15 cellular contexts compared by ENCODE assay signal in the genomic region with DNA sequence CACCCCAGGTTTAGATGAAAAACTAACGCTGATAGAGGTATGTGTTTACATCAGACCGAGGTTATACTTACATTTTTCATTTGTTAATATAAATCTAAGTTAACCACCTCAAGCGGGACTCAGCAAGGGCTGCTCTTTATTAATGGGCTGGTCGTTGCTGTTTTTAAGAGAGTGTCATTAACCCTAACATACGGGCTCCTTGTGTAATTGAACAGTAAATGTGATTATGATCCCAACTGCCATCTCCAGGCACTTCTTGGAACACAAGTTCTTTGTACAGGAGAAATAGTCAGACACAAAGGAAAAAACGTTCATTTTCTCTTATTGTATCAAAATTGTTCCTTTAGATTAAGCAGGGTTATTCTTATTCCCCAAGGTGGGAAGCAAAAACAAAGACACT.
DNase-seq lines count a peak whose midpoint lies in the region; ATAC-seq and TF ChIP-seq lines count a peak whose summit lies in the region.
"Had no signal": no experiment of that assay in that cellular context is flagged by ENCODE, and none has a peak within 500 bp of the region (broad histone marks: within the 10 kb centered on the region; RNA-seq: fewer than 3 reads in every experiment).

No MANE protein-coding gene starts in this region.

- dilution Hi-C loops in IMR-90 (cut with HindIII; ENCODE audit: low sequenced_read_pairs, unreplicated experiment) = no loop called here

- peak overlapping the region; percentile 57 to 91 for H4K8ac ChIP-seq in IMR-90 (ENCODE audit: low read depth in 2 of 2, low read length in 2 of 2)

- H2BK120ac ChIP-seq in IMR-90 (ENCODE audit: low read depth, low read length) = peak overlapping the region; percentile 97

- H3K4me1 ChIP-seq in IMR-90 (ENCODE audit: control insufficient read depth, insufficient read depth, low read length) (peaks cover 37% of the 10 kb centered on the region), ectodermal cell (ENCODE audit: control insufficient read depth, insufficient read depth, low read length) (peaks cover 21% of the 10 kb centered on the region), rectal smooth muscle tissue (ENCODE audit: control insufficient read depth, insufficient read depth, low read length) (no peaks in the 10 kb centered on the region), adrenal gland (replicated peaks in 1 of 2) (peaks cover 11 to 13% of the 10 kb centered on the region in 2 donors)

- H3K56ac ChIP-seq in IMR-90 (ENCODE audit: extremely low read depth, insufficient read depth, low read length) = peak overlapping the region; percentile 68; the same call in 1 of the 2 replicates

- POLR2A ChIA-PET in IMR-90 (lab: Charles Lee; ENCODE audit: unreplicated experiment) = no interaction called here

- CTCF ChIA-PET in IMR-90 (lab: Yijun Ruan, JAX) = no interaction called here

- TF ChIP-seq RAD21 in IMR-90 (IDR thresholded peaks at IDR 0.05; ENCODE audit: low read length) = no peak

- ATAC-seq in IMR-90 (ENCODE audit: low read depth) = peak; percentile 3; the same call in 1 of the 2 replicates
- ATAC-seq: HCT116, PC-3 had no signal

- H3K18ac ChIP-seq in IMR-90 (ENCODE audit: low read depth, low read length) = peak overlapping the region; percentile 95

- intact Hi-C loops in IMR-90 (cut with micrococcal nuclease) (loop anchor here (5.0 kb wide), 3 partner anchors 45 to 95 kb away; partner anchors contain the start of gene RASL11B), adrenal gland (cut with DNase I) (no loop called here)

- no peaks in the 10 kb centered on the region for H4K20me1 ChIP-seq in IMR-90 (ENCODE audit: insufficient read depth, low read length)

- H2BK5ac ChIP-seq in IMR-90 (ENCODE audit: low read depth, low read length, poor library complexity, severe bottlenecking) = peak overlapping the region; percentile 90

- H2BK20ac ChIP-seq in IMR-90 (ENCODE audit: low read depth, low read length) = peak overlapping the region; percentile 95

- DNase-seq in IMR-90 (peak; percentile 24), NCI-H524 treated with DMSO at 0.1 percent for 48 hours (lab: John Stamatoyannopoulos, UW) (peak; percentile 12), adrenal gland (no peak)
- no peak for DNase-seq in stimulated activated CD4-positive, alpha-beta T cell treated with anti-CD3 and anti-CD28 coated beads, Interleukin-4, amount 100 ng/mL, for 24 hours
- DNase-seq in stimulated activated CD4-positive, alpha-beta T cell treated with anti-CD3 and anti-CD28 coated beads, Interleukin-2, amount 100 ng/mL, for 24 hours = no peak
- DNase-seq: activated B cell treated with CpG ODN at 0.5 μM for 24 hours, foreskin melanocyte, midbrain, PC-3, SW 1271 had no signal

- peak overlapping the region; percentile 87; the same call in 1 of the 2 replicates for H2AK5ac ChIP-seq in IMR-90 (ENCODE audit: low read depth, low read length)

- H3K27me3 ChIP-seq in IMR-90 (ENCODE audit: control insufficient read depth, insufficient read depth, low read length) = no peaks in the 10 kb centered on the region
- H3K27me3 ChIP-seq in ectodermal cell (ENCODE audit: control insufficient read depth, insufficient read depth, low read length, poor library complexity, severe bottlenecking) = no peaks in the 10 kb centered on the region
- no peaks in the 10 kb centered on the region for H3K27me3 ChIP-seq in rectal smooth muscle tissue (ENCODE audit: control insufficient read depth, insufficient read depth, low read length)
- H3K27me3 ChIP-seq in adrenal gland = no peaks in the 10 kb centered on the region
- H3K27me3 ChIP-seq: ovary had no signal

- H3K79me1 ChIP-seq in IMR-90 (ENCODE audit: low read depth in 1 of 2, low read length in 2 of 2) = peaks cover 0 to 11% of the 10 kb centered on the region in 2 experiments; a peak in 2 of 4 replicates

- H3K4me2 ChIP-seq in IMR-90 (ENCODE audit: low read depth, low read length) = peak overlapping the region; percentile 43

- H3K14ac ChIP-seq in IMR-90 (replicated peaks; ENCODE audit: low read depth, low read length) = peak overlapping the region; percentile 94

- H3K4me3 ChIP-seq in IMR-90 (ENCODE audit: insufficient read depth, low read depth, low read length) = no peak overlapping the region
- H3K4me3 ChIP-seq in ectodermal cell (ENCODE audit: insufficient read depth, low read depth, low read length) = no peak overlapping the region
- H3K4me3 ChIP-seq in rectal smooth muscle tissue (ENCODE audit: low read length) = no peak overlapping the region
- no peak overlapping the region for H3K4me3 ChIP-seq in adrenal gland
- H3K4me3 ChIP-seq: ovary, thoracic aorta had no signal

- H3K9ac ChIP-seq in IMR-90 (ENCODE audit: low read depth, low read length) = peak overlapping the region; percentile 34; the same call in 1 of the 2 replicates
- H3K9ac ChIP-seq in rectal smooth muscle tissue (ENCODE audit: low read length) = no peak overlapping the region

- H3K4ac ChIP-seq in IMR-90 (ENCODE audit: low read depth, low read length) = peak overlapping the region; percentile 92

- H3K23ac ChIP-seq in IMR-90 (ENCODE audit: low read depth, low read length) = peak overlapping the region; percentile 96; the same call in 1 of the 2 replicates

- TF ChIP-seq CTCF in IMR-90 (conservative IDR thresholded peaks at IDR 0.05; ENCODE audit: low read depth, low read length) (no peak), adrenal gland (IDR thresholded peaks at IDR 0.05) (no peak)

- peak overlapping the region; percentile 93 for H4K91ac ChIP-seq in IMR-90 (ENCODE audit: insufficient read depth, low read depth, low read length)

- no TSS peak for BruUV-seq in IMR-90 (replicated peaks; lab: Mats Ljungman, UMichigan)

- peak overlapping the region; percentile 84; the same call in 1 of the 2 replicates for H3K27ac ChIP-seq in IMR-90 (ENCODE audit: insufficient read depth, low read length)
- H3K27ac ChIP-seq in ectodermal cell (ENCODE audit: insufficient read depth, low read depth, low read length, poor library complexity, severe bottlenecking) = peak overlapping the region; percentile 89
- peak overlapping the region; percentile 42 for H3K27ac ChIP-seq in rectal smooth muscle tissue (ENCODE audit: low read depth, low read length)
- no peak overlapping the region for H3K27ac ChIP-seq in adrenal gland
- H3K27ac ChIP-seq: ovary, thoracic aorta had no signal

- H3K36me3 ChIP-seq in IMR-90 (ENCODE audit: control insufficient read depth, insufficient read depth, low read length) (no peaks in the 10 kb centered on the region), ectodermal cell (ENCODE audit: control insufficient read depth, insufficient read depth, low read length) (no peaks in the 10 kb centered on the region), rectal smooth muscle tissue (ENCODE audit: control insufficient read depth, insufficient read depth, low read length) (no peaks in the 10 kb centered on the region), adrenal gland (replicated peaks in 1 of 2) (no peaks in the 10 kb centered on the region)
- H3K36me3 ChIP-seq: ovary, thoracic aorta had no signal

- H2BK15ac ChIP-seq in IMR-90 (ENCODE audit: low read depth, low read length) = peak overlapping the region; percentile 95; the same call in 2 of the 3 replicates

- H4K5ac ChIP-seq in IMR-90 (ENCODE audit: low read depth, low read length) = peak overlapping the region; percentile 86; the same call in 1 of the 2 replicates

- WGBS in IMR-90 (ENCODE audit: extremely low coverage in 2 of 2, insufficient read length in 1 of 2), 2 experiments = no CpG with 5 or more reads among the region's 6 CpGs
- 79 to 91% methylated on average over 5 to 6 of the region's 6 CpGs for WGBS in ectodermal cell, 2 experiments
- WGBS in adrenal gland, 4 donors = 66 to 70% (median 68%) methylated on average over 6 of the region's 6 CpGs

- H3K9me3 ChIP-seq in IMR-90 (ENCODE audit: control insufficient read depth, insufficient read depth, low read length) (no peaks in the 10 kb centered on the region), ectodermal cell (ENCODE audit: control insufficient read depth, low read length) (no peaks in the 10 kb centered on the region), adrenal gland (replicated peaks in 1 of 3) (no peaks in the 10 kb centered on the region)
- H3K9me3 ChIP-seq: ovary, thoracic aorta had no signal

- no peak overlapping the region for H2AFZ ChIP-seq in IMR-90 (replicated peaks; ENCODE audit: low read length, poor library complexity)

- peaks cover 22% of the 10 kb centered on the region for H3K9me1 ChIP-seq in IMR-90 (ENCODE audit: insufficient read depth, low read length)

- H2AK9ac ChIP-seq in IMR-90 (replicated peaks; ENCODE audit: low read depth, low read length, poor library complexity) = no peak overlapping the region

- no peak for TF ChIP-seq POLR2A in IMR-90 (IDR thresholded peaks at IDR 0.05; ENCODE audit: low read depth, low read length)
- TF ChIP-seq POLR2A in adrenal gland (IDR thresholded peaks at IDR 0.05) = no peak

- in situ Hi-C loops in IMR-90 (cut with MboI; ENCODE audit: low sequenced_read_pairs) = no loop called here

TF ChIP-seq in IMR-90, 13 proteins besides CTCF, POLR2A, EP300 and RAD21:
- TF ChIP-seq, protein P1, sequence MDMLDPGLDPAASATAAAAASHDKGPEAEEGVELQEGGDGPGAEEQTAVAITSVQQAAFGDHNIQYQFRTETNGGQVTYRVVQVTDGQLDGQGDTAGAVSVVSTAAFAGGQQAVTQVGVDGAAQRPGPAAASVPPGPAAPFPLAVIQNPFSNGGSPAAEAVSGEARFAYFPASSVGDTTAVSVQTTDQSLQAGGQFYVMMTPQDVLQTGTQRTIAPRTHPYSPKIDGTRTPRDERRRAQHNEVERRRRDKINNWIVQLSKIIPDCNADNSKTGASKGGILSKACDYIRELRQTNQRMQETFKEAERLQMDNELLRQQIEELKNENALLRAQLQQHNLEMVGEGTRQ (IDR thresholded peaks at IDR 0.05; ENCODE audit: low read depth, low read length) = no peak
- TF ChIP-seq MXI1 (IDR thresholded peaks at IDR 0.05; ENCODE audit: borderline replicate concordance, low read depth, low read length) = no peak
- no peak for TF ChIP-seq CEBPB (IDR thresholded peaks at IDR 0.05; ENCODE audit: low read depth, low read length)
- TF ChIP-seq SMC3 (IDR thresholded peaks at IDR 0.05; ENCODE audit: low read depth, low read length) = no peak
TF ChIP-seq in IMR-90: peak in this region for 0.

Comparison
In these comparisons a context has a peak if more than half of its experiments do, and no peak if none do; other contexts are left out.
1. DNase-seq: peak in IMR-90 (single experiment) and NCI-H524 treated with DMSO at 0.1 percent for 48 hours (single experiment); none in stimulated activated CD4-positive, alpha-beta T cell treated with anti-CD3 and anti-CD28 coated beads, Interleukin-4, amount 100 ng/mL, for 24 hours (single experiment), stimulated activated CD4-positive, alpha-beta T cell treated with anti-CD3 and anti-CD28 coated beads, Interleukin-2, amount 100 ng/mL, for 24 hours (0 of 2) and adrenal gland (0 of 7).
2. H3K27ac ChIP-seq: peak in IMR-90 (single experiment), ectodermal cell (single experiment) and rectal smooth muscle tissue (single experiment); none in adrenal gland (0 of 5).